Comparison of ENCODE assay signal across 10 cellular contexts in genomic region chr1:109821831-109822745, GRCh38. TPM values are rescaled to one million over a fixed set of nuclear protein-coding genes. Genes with fewer than 3 reads are reported as not detected.
DNase-seq lines count a peak whose midpoint lies in the region; ATAC-seq and TF ChIP-seq lines count a peak whose summit lies in the region.
"Had no signal": no experiment of that assay in that cellular context is flagged by ENCODE, and none has a peak within 500 bp of the region (broad histone marks: within the 10 kb centered on the region; RNA-seq: fewer than 3 reads in every experiment).

No MANE protein-coding gene starts in this region.

- intact Hi-C loops in activated CD4-positive, alpha-beta memory T cell treated with anti-CD3 and anti-CD28 coated beads for 36 hours (cut with micrococcal nuclease), result loop anchor here (1.0 kb wide), 2 partner anchors 20 to 84 kb away; no protein-coding TSS in a partner anchor
- intact Hi-C loops in left ventricle myocardium inferior (cut with micrococcal nuclease), result no loop called here

- no peaks in the 10 kb centered on the region for H3K9me3 Mint-ChIP-seq in T-helper 2 cell treated with Interferon-gamma antibody and Interleukin-4, amounts not matched to agents 5 μg/mL and 100 μg/mL, for 36 hours
- H3K9me3 Mint-ChIP-seq in activated CD4-positive, alpha-beta memory T cell treated with anti-CD3 and anti-CD28 coated beads for 36 hours, result no peaks in the 10 kb centered on the region

- TF ChIP-seq CTCF in left ventricle myocardium inferior (IDR thresholded peaks at IDR 0.05; ENCODE audit: borderline replicate concordance), result no peak

- H3K9me3 ChIP-seq in left ventricle myocardium inferior (replicated peaks) (no peaks in the 10 kb centered on the region), subcutaneous abdominal adipose tissue (ENCODE audit: control insufficient read depth in 5 of 5, low read length in 5 of 5) (no peaks in the 10 kb centered on the region)
- H3K9me3 ChIP-seq: HAP-1 had no signal

- H3K27me3 Mint-ChIP-seq in T-helper 2 cell treated with Interferon-gamma antibody and Interleukin-4, amounts not matched to agents 5 μg/mL and 100 μg/mL, for 36 hours (ENCODE audit: low read depth), result no peaks in the 10 kb centered on the region
- no peaks in the 10 kb centered on the region for H3K27me3 Mint-ChIP-seq in activated CD4-positive, alpha-beta memory T cell treated with anti-CD3 and anti-CD28 coated beads for 36 hours
- H3K27me3 Mint-ChIP-seq: B cell had no signal

- no peaks in the 10 kb centered on the region for H3K36me3 ChIP-seq in left ventricle myocardium inferior
- H3K36me3 ChIP-seq in subcutaneous abdominal adipose tissue (ENCODE audit: control insufficient read depth in 5 of 5, insufficient read depth in 5 of 5, low read length in 5 of 5), result no peaks in the 10 kb centered on the region
- H3K36me3 ChIP-seq: HAP-1 had no signal

- no peak for ATAC-seq in GM21423 (IDR thresholded peaks at IDR 0.05; ENCODE audit: unreplicated experiment)
- no peak for ATAC-seq in GM21381 (IDR thresholded peaks at IDR 0.05; ENCODE audit: unreplicated experiment)

- peak overlapping the region; percentile 27 for H3K27ac ChIP-seq in left ventricle myocardium inferior (replicated peaks)
- peak overlapping the region; percentile 92 for H3K27ac ChIP-seq in subcutaneous abdominal adipose tissue (ENCODE audit: low read depth, low read length)

- H3K27ac Mint-ChIP-seq in T-helper 2 cell treated with Interferon-gamma antibody and Interleukin-4, amounts not matched to agents 5 μg/mL and 100 μg/mL, for 36 hours, result peak overlapping the region; percentile 24
- H3K27ac Mint-ChIP-seq in activated CD4-positive, alpha-beta memory T cell treated with anti-CD3 and anti-CD28 coated beads for 36 hours, result no peak overlapping the region
- H3K27ac Mint-ChIP-seq: B cell had no signal

- no peaks in the 10 kb centered on the region for H3K27me3 ChIP-seq in left ventricle myocardium inferior (ENCODE audit: low read depth)
- no peaks in the 10 kb centered on the region for H3K27me3 ChIP-seq in subcutaneous abdominal adipose tissue (ENCODE audit: control insufficient read depth in 5 of 5, insufficient read depth in 4 of 5, low read length in 5 of 5)

- no peak for DNase-seq in T-helper 2 cell treated with Interferon-gamma antibody and Interleukin-4, amounts not matched to agents 5 μg/mL and 100 μg/mL, for 36 hours (ENCODE audit: low spot score)
- no peak for DNase-seq in T-helper 2 cell
- DNase-seq in activated CD4-positive, alpha-beta memory T cell treated with anti-CD3 and anti-CD28 coated beads for 36 hours, result peak; percentile 38
- peak; percentile 45 for DNase-seq in left ventricle myocardium inferior
- DNase-seq in NCI-H146 (lab: John Stamatoyannopoulos, UW), result no peak

- POLR2A ChIA-PET in activated CD4-positive, alpha-beta memory T cell treated with anti-CD3 and anti-CD28 coated beads for 36 hours (lab: Charles Lee), result interaction anchor here (1.3 kb wide), 1 partner anchor 19 kb away, joined by 4 read pairs; no protein-coding TSS in a partner anchor

- no peaks in the 10 kb centered on the region for H3K36me3 Mint-ChIP-seq in T-helper 2 cell treated with Interferon-gamma antibody and Interleukin-4, amounts not matched to agents 5 μg/mL and 100 μg/mL, for 36 hours (ENCODE audit: low read depth)
- no peaks in the 10 kb centered on the region for H3K36me3 Mint-ChIP-seq in activated CD4-positive, alpha-beta memory T cell treated with anti-CD3 and anti-CD28 coated beads for 36 hours

- H3K4me1 ChIP-seq in left ventricle myocardium inferior, result peaks cover 78% of the 10 kb centered on the region
- peaks cover 19 to 86% (median 74%) of the 10 kb centered on the region in 5 donors for H3K4me1 ChIP-seq in subcutaneous abdominal adipose tissue (ENCODE audit: control insufficient read depth in 5 of 5, insufficient read depth in 5 of 5, low read length in 5 of 5)
- H3K4me1 ChIP-seq: HAP-1 had no signal

- H3K4me3 ChIP-seq in left ventricle myocardium inferior, result no peak overlapping the region
- H3K4me3 ChIP-seq in subcutaneous abdominal adipose tissue (ENCODE audit: low read depth in 1 of 5, low read length in 5 of 5), result no peak overlapping the region
- H3K4me3 ChIP-seq: HAP-1 had no signal

- CTCF ChIA-PET in activated CD4-positive, alpha-beta memory T cell treated with anti-CD3 and anti-CD28 coated beads for 36 hours (lab: Charles Lee), result interaction anchor here (0.8 to 1.6 kb wide), 3 partner anchors 31 to 162 kb away, joined by 3 to 8 read pairs (median 5); partner anchors contain the start of gene AHCYL1

- H3K9ac ChIP-seq in subcutaneous abdominal adipose tissue (ENCODE audit: low read length in 5 of 5), result peak overlapping the region; percentile 4 to 86 (median 59)

- H3K4me1 Mint-ChIP-seq in T-helper 2 cell treated with Interferon-gamma antibody and Interleukin-4, amounts not matched to agents 5 μg/mL and 100 μg/mL, for 36 hours (ENCODE audit: low read depth), result peaks cover 54% of the 10 kb centered on the region
- H3K4me1 Mint-ChIP-seq in activated CD4-positive, alpha-beta memory T cell treated with anti-CD3 and anti-CD28 coated beads for 36 hours (ENCODE audit: low read depth), result peaks cover 44% of the 10 kb centered on the region

- no peak overlapping the region for H3K4me3 Mint-ChIP-seq in T-helper 2 cell treated with Interferon-gamma antibody and Interleukin-4, amounts not matched to agents 5 μg/mL and 100 μg/mL, for 36 hours
- H3K4me3 Mint-ChIP-seq in activated CD4-positive, alpha-beta memory T cell treated with anti-CD3 and anti-CD28 coated beads for 36 hours, result no peak overlapping the region
- H3K4me3 Mint-ChIP-seq: B cell had no signal

RNA-seq across cellular contexts. Expression of gene EPS8L3, which starts 58.4 kb away (rescaled TPM):
- not detected for total RNA-seq in activated CD4-positive, alpha-beta memory T cell treated with anti-CD3 and anti-CD28 coated beads for 36 hours
- total RNA-seq in left ventricle myocardium inferior, result 0.11 TPM
- total RNA-seq: B cell had no signal

Comparison
In these comparisons a context has a peak if more than half of its experiments do, and no peak if none do; other contexts are left out.
1. DNase-seq: peak in activated CD4-positive, alpha-beta memory T cell treated with anti-CD3 and anti-CD28 coated beads for 36 hours (single experiment) and left ventricle myocardium inferior (single experiment); none in T-helper 2 cell treated with Interferon-gamma antibody and Interleukin-4, amounts not matched to agents 5 μg/mL and 100 μg/mL, for 36 hours (single experiment), T-helper 2 cell (0 of 5) and NCI-H146 (single experiment).